In the genomic region with DNA sequence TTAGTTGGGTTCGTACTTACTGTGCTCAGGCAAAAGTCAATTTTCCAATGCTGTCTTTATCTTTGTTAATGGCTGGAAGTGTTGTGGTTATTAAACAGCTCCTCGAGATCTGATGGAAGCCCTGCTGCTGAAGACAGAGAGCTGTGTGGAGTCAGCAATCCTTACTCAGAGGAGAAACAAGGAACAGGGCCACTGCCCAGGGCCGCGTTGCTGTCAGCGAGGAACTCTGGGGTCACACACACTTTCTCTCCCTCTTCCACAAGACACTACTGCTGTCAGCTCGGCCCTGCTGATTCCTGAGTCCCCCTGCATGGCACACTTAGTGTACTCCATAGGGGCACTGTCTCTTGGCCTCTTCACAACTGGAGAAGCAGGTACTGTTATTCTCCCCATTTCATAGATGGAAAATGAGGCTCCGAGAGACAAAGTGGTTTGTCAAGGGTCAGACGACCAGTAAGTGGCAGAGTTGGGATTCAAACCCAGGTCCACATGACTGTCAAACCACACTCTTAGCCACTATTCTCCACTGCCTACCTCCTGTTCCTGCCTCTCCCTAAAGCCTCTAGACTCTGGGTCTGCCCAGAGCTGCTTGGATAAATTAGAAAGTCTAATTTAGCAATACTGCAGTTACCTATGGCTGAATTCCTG, we compare ENCODE assay signal across 11 cellular contexts. TPM values are rescaled to one million over a fixed set of nuclear protein-coding genes. Genes with fewer than 3 reads are reported as not detected.
DNase-seq lines count a peak whose midpoint lies in the region; ATAC-seq, FAIRE-seq and TF ChIP-seq lines count a peak whose summit lies in the region.
"Had no signal": no experiment of that assay in that cellular context is flagged by ENCODE, and none has a peak within 500 bp of the region (broad histone marks: within the 10 kb centered on the region; RNA-seq: fewer than 3 reads in every experiment).

No MANE protein-coding gene starts in this region.

- no peak for TF ChIP-seq EP300 in K562 (IDR thresholded peaks at IDR 0.05; ENCODE audit: low read length)

- peaks cover 6 to 16% of the 10 kb centered on the region in 2 experiments; a peak in 4 of 5 replicates for H3K4me1 ChIP-seq in K562 (replicated peaks in 1 of 2; ENCODE audit: control insufficient read depth in 2 of 2, insufficient read depth in 2 of 2, low read length in 2 of 2)

- intact Hi-C loops in K562 (cut with micrococcal nuclease), result no loop called here

- DNase-seq in NCI-H1694 treated with DMSO at 0.1 percent for 48 hours (lab: John Stamatoyannopoulos, UW) (peak; percentile 45), NCI-H1694 (lab: John Stamatoyannopoulos, UW) (no peak), K562 (ENCODE audit: extremely low read depth in 1 of 4, low spot score in 3 of 4) (no peak), inferior parietal cortex (ENCODE audit: extremely low spot score) (no peak), AG20443 (ENCODE audit: low spot score) (no peak), NCI-H345 (lab: John Stamatoyannopoulos, UW) (no peak)
- DNase-seq: NCI-H774 had no signal

- H2AFZ ChIP-seq in K562 (ENCODE audit: low read depth, low read length), result no peak overlapping the region

- WGBS in K562 (ENCODE audit: insufficient coverage, low coverage, missing lambda C conversion rate), result 59% methylated on average over 4 of the region's 8 CpGs

- TSS peak; percentile 99 for BruUV-seq in K562 (replicated peaks; lab: Mats Ljungman, UMichigan)

- H3K9ac ChIP-seq in K562 (ENCODE audit: insufficient read depth in 1 of 2, low read depth in 2 of 2, low read length in 2 of 2), result no peak overlapping the region

- H3K9me1 ChIP-seq in K562 (ENCODE audit: control insufficient read depth, insufficient read depth, low read length), result no peaks in the 10 kb centered on the region

- H3K4me3 ChIP-seq in K562, result no peak overlapping the region
- H3K4me3 ChIP-seq in skin epidermis, result no peak overlapping the region

- ATAC-seq in HG03175 (IDR thresholded peaks at IDR 0.05; ENCODE audit: unreplicated experiment) (peak; percentile 7), K562 (no peak)

- POLR2A ChIA-PET in K562 (lab: Yijun Ruan, JAX), result no interaction called here

- H3K79me2 ChIP-seq in K562 (ENCODE audit: control insufficient read depth, insufficient read depth, low read length), result no peaks in the 10 kb centered on the region

- no peaks in the 10 kb centered on the region for H3K27me3 ChIP-seq in K562 (ENCODE audit: control insufficient read depth in 2 of 2, insufficient read depth in 2 of 2, low read length in 2 of 2)

- FAIRE-seq in K562 (lab: Jason Lieb, UNC), result no peak
- FAIRE-seq: TTC549 had no signal

- in situ Hi-C loops in K562 (cut with MboI), result no loop called here

- no peaks in the 10 kb centered on the region; the same call in 2 of the 3 replicates for H3K36me3 ChIP-seq in K562 (ENCODE audit: control insufficient read depth, insufficient read depth, low read length)

- no peak overlapping the region for H3K4me2 ChIP-seq in K562 (ENCODE audit: insufficient read depth, low read length)

- no peak for TF ChIP-seq RAD21 in K562 (CRISPR knock-in tag; conservative IDR thresholded peaks at IDR 0.05 in 1 of 2, IDR thresholded peaks at IDR 0.05 in 1 of 2)

- CTCF ChIA-PET in K562 (lab: Yijun Ruan, JAX; ENCODE audit: low intra/inter-chr PET ratio), result no interaction called here

- TF ChIP-seq POLR2A in K562 (conservative IDR thresholded peaks at IDR 0.05), result no peak

- no peaks in the 10 kb centered on the region for H3K9me3 ChIP-seq in K562 (replicated peaks; ENCODE audit: control insufficient read depth, insufficient read depth, low read depth, low read length)

- H3K27ac ChIP-seq in K562 (ENCODE audit: extremely low read depth, low read depth, low read length) (no peak overlapping the region), skin epidermis (peak overlapping the region in 11 of 21 experiments; percentile 9 to 63 (median 29))
- H3K27ac ChIP-seq: 22Rv1 had no signal

- TF ChIP-seq CTCF in K562 (IDR thresholded peaks at IDR 0.05 in 2 of 3, conservative IDR thresholded peaks at IDR 0.05 in 1 of 3; ENCODE audit: insufficient read depth in 2 of 3, low read depth in 1 of 3, low read length in 3 of 3), result no peak

- H4K20me1 ChIP-seq in K562 (replicated peaks; ENCODE audit: control insufficient read depth, insufficient read depth, low read length), result no peaks in the 10 kb centered on the region

TF ChIP-seq in K562, 482 proteins besides CTCF, POLR2A, EP300 and RAD21:
- peak; percentile 40 for TF ChIP-seq TBP (optimal IDR thresholded peaks at IDR 0.05; ENCODE audit: low read depth, low read length)
- TF ChIP-seq POLR3A (IDR thresholded peaks at IDR 0.05; ENCODE audit: borderline replicate concordance, extremely low read depth, insufficient read depth, insufficient read length), result peak; percentile 37
- no peak for TF ChIP-seq ZNF79 (CRISPR knock-in tag; IDR thresholded peaks at IDR 0.05; ENCODE audit: low read depth)

RNA-seq across cellular contexts. Expression of a gene that starts 29.3 kb away (rescaled TPM):
- 9.1 and 68.5 TPM in 2 replicates for total RNA-seq in K562 (2011; cell fraction: chromatin; rRNA removed; ENCODE audit: low replicate concordance)
- total RNA-seq in K562 (2011; cell fraction: nucleolus; rRNA removed), result 2.7 and 5.9 TPM in 2 replicates
- total RNA-seq in K562 (2011; cell fraction: nucleoplasm; rRNA removed), result 15.7 and 17.2 TPM in 2 replicates
- total RNA-seq in K562 (2014; rRNA removed) (20.2 and 22.5 TPM in 2 replicates), K562 (2014; rRNA removed; fragmentation: Illumina TruSeq; extraction: Trizol) (33.7 and 44.2 TPM in 2 replicates), K562 (2015; rRNA removed; fragmentation: Illumina TruSeq; extraction: Trizol) (15.9 and 18.3 TPM in 2 replicates), K562 (2021) (28.0 and 44.1 TPM in 2 replicates)
- polyA plus RNA-seq in K562 (2011; rRNA removed) (28.1 and 40.2 TPM in 2 replicates), K562 (2014; fragmentation: Illumina TruSeq; extraction: Trizol) (38.0 and 38.2 TPM in 2 replicates), K562 (2014; fragmentation: Nextera tagmentation; extraction: Ambion mirVana) (10 to 100 TPM; 12.9 to 18.1 TPM), K562 (2014; rRNA removed) (34.4 and 36.6 TPM in 2 replicates)
- polyA plus RNA-seq in K562 (2011; cell fraction: cytosol; rRNA removed), result 2.7 and 13.3 TPM in 2 replicates
- 11.9 and 17.6 TPM in 2 replicates for polyA plus RNA-seq in K562 (2011; cell fraction: nucleus; rRNA removed)
- polyA plus RNA-seq in K562 (2012), result 38.4 and 47.3 TPM in 2 replicates
- 37.7 and 52.1 TPM in 2 replicates for polyA minus RNA-seq in K562 (2011; rRNA and poly(A)+ RNA removed)
- 14.9 and 17.9 TPM in 2 replicates for polyA minus RNA-seq in K562 (2011; cell fraction: cytosol; rRNA and poly(A)+ RNA removed)
- polyA minus RNA-seq in K562 (2011; cell fraction: nucleus; rRNA and poly(A)+ RNA removed), result 11.0 and 21.5 TPM in 2 replicates
